Comparison of ENCODE assay signal across 13 cellular contexts in genomic region chr18:24023185-24023814, GRCh38. TPM values are rescaled to one million over a fixed set of nuclear protein-coding genes. Genes with fewer than 3 reads are reported as not detected.
DNase-seq lines count a peak whose midpoint lies in the region; ATAC-seq and TF ChIP-seq lines count a peak whose summit lies in the region.
"Had no signal": no experiment of that assay in that cellular context is flagged by ENCODE, and none has a peak within 500 bp of the region (broad histone marks: within the 10 kb centered on the region; RNA-seq: fewer than 3 reads in every experiment).

No MANE protein-coding gene starts in this region.

- DNase-seq in CD4-positive, alpha-beta memory T cell = no peak
- peak; percentile 86 for DNase-seq in GM23338 (ENCODE audit: low spot score)
- DNase-seq in WERI-Rb-1 = peak; percentile 23
- peak; percentile 56 for DNase-seq in left kidney (ENCODE audit: low read depth, low spot score)
- no peak for DNase-seq in NCI-H1417 (lab: John Stamatoyannopoulos, UW)
- DNase-seq in mesothelial cell of epicardium (ENCODE audit: low spot score in 2 of 2, unreplicated experiment in 2 of 2) = no peak
- no peak for DNase-seq in mesenteric fat pad (ENCODE audit: low spot score)
- DNase-seq in ascending aorta (ENCODE audit: low spot score in 2 of 2) = no peak
- DNase-seq: activated CD4-positive, alpha-beta T cell treated with anti-CD3 and anti-CD28 coated beads, Interleukin-2, amount 10 ng/mL, durations not matched to agents 24 days and 14 days; anterior cingulate cortex; erythroblast; left ventricle myocardium inferior; NCI-H2029 treated with DMSO at 0.1 percent for 48 hours had no signal

- peaks cover 22% of the 10 kb centered on the region; the same call in 1 of the 2 replicates for H3F3A ChIP-seq in GM23338 (replicated peaks; ENCODE audit: low read depth)

- CTCF ChIA-PET in CD4-positive, alpha-beta memory T cell (lab: Charles Lee; ENCODE audit: partially characterized antibody) = interaction anchor here (0.7 to 1.4 kb wide), 2 partner anchors 52 to 90 kb away, joined by 3 to 4 read pairs; no protein-coding TSS in a partner anchor

- peaks cover 50 to 74% of the 10 kb centered on the region in 2 donors for H3K36me3 Mint-ChIP-seq in CD4-positive, alpha-beta memory T cell
- H3K36me3 Mint-ChIP-seq in GM23338 (ENCODE audit: low read depth) (no peaks in the 10 kb centered on the region; the same call in 2 of the 3 replicates), mesothelial cell of epicardium (no peaks in the 10 kb centered on the region)

- H3K27ac ChIP-seq in CD4-positive, alpha-beta memory T cell (ENCODE audit: low read depth, low read length) = no peak overlapping the region
- 0 out of 2 replicates have a peak overlapping the region, but pooled peaks have one; percentile 84 for H3K27ac ChIP-seq in GM23338 (ENCODE audit: low read depth)
- no peak overlapping the region for H3K27ac ChIP-seq in WERI-Rb-1
- no peak overlapping the region for H3K27ac ChIP-seq in ascending aorta
- H3K27ac ChIP-seq: left ventricle myocardium inferior had no signal

- intact Hi-C loops in CD4-positive, alpha-beta memory T cell (cut with micrococcal nuclease) = no loop called here
- intact Hi-C loops in ascending aorta (cut with DNase I) = no loop called here

- peak; percentile 92 for ATAC-seq in GM23338

- H3K4me1 ChIP-seq in CD4-positive, alpha-beta memory T cell (ENCODE audit: insufficient read depth, low read length) = peaks cover 98% of the 10 kb centered on the region
- peaks cover 77% of the 10 kb centered on the region for H3K4me1 ChIP-seq in GM23338 (ENCODE audit: insufficient read depth)
- H3K4me1 ChIP-seq in ascending aorta = no peaks in the 10 kb centered on the region
- H3K4me1 ChIP-seq: left ventricle myocardium inferior had no signal

- H3K4me2 ChIP-seq in GM23338 = peak overlapping the region; percentile 55

- H3K79me2 ChIP-seq in GM23338 (replicated peaks; ENCODE audit: insufficient read depth) = peaks cover 99% of the 10 kb centered on the region

- peaks cover 81 to 99% (median 93%) of the 10 kb centered on the region in 4 donors for H3K4me1 Mint-ChIP-seq in CD4-positive, alpha-beta memory T cell
- H3K4me1 Mint-ChIP-seq in GM23338 = peaks cover 58% of the 10 kb centered on the region
- H3K4me1 Mint-ChIP-seq in mesothelial cell of epicardium = peaks cover 19% of the 10 kb centered on the region

- TF ChIP-seq CTCF in GM23338 (conservative IDR thresholded peaks at IDR 0.05; ENCODE audit: low read depth in 2 of 2) (peak; percentile 43 to 52), WERI-Rb-1 (IDR thresholded peaks at IDR 0.05; ENCODE audit: low read depth, low read length) (peak; percentile 50), mesothelial cell of epicardium (IDR thresholded peaks at IDR 0.05; ENCODE audit: unreplicated experiment) (no peak), ascending aorta (IDR thresholded peaks at IDR 0.05) (no peak)

- H3K9me2 ChIP-seq in GM23338 (ENCODE audit: insufficient read depth) = no peaks in the 10 kb centered on the region

- H3K36me3 ChIP-seq in CD4-positive, alpha-beta memory T cell (ENCODE audit: insufficient read depth, low read length) = peaks cover 34% of the 10 kb centered on the region
- H3K36me3 ChIP-seq in GM23338 (ENCODE audit: insufficient read depth) (no peaks in the 10 kb centered on the region), WERI-Rb-1 (no peaks in the 10 kb centered on the region), ascending aorta (no peaks in the 10 kb centered on the region)
- H3K36me3 ChIP-seq: left ventricle myocardium inferior had no signal

- no peaks in the 10 kb centered on the region for H3K27me3 Mint-ChIP-seq in CD4-positive, alpha-beta memory T cell
- peaks cover 6% of the 10 kb centered on the region for H3K27me3 Mint-ChIP-seq in GM23338 (ENCODE audit: insufficient read depth, low read depth, poor library complexity)
- no peaks in the 10 kb centered on the region for H3K27me3 Mint-ChIP-seq in mesothelial cell of epicardium (ENCODE audit: low read depth)
- H3K27me3 Mint-ChIP-seq: activated CD4-positive, alpha-beta T cell treated with anti-CD3 and anti-CD28 coated beads, Interleukin-2, amount 10 ng/mL, durations not matched to agents 24 days and 14 days had no signal

- H3K9me3 Mint-ChIP-seq in CD4-positive, alpha-beta memory T cell = no peaks in the 10 kb centered on the region
- H3K9me3 Mint-ChIP-seq in GM23338 (no peaks in the 10 kb centered on the region), mesothelial cell of epicardium (no peaks in the 10 kb centered on the region)
- H3K9me3 Mint-ChIP-seq: activated CD4-positive, alpha-beta T cell treated with anti-CD3 and anti-CD28 coated beads, Interleukin-2, amount 10 ng/mL, durations not matched to agents 24 days and 14 days had no signal

- no peak overlapping the region for H2AFZ ChIP-seq in GM23338

- H3K4me3 ChIP-seq in CD4-positive, alpha-beta memory T cell (ENCODE audit: low read length in 2 of 2) = no peak overlapping the region
- H3K4me3 ChIP-seq in GM23338 (no peak overlapping the region), WERI-Rb-1 (ENCODE audit: low read depth, low read length) (no peak overlapping the region), ascending aorta (no peak overlapping the region)
- H3K4me3 ChIP-seq: left ventricle myocardium inferior had no signal

- H3K4me3 Mint-ChIP-seq in CD4-positive, alpha-beta memory T cell = peak overlapping the region in 6 of 8 donors; percentile 21 to 96 (median 50)
- no peak overlapping the region for H3K4me3 Mint-ChIP-seq in GM23338
- no peak overlapping the region for H3K4me3 Mint-ChIP-seq in mesothelial cell of epicardium
- H3K4me3 Mint-ChIP-seq: activated CD4-positive, alpha-beta T cell treated with anti-CD3 and anti-CD28 coated beads, Interleukin-2, amount 10 ng/mL, durations not matched to agents 24 days and 14 days had no signal

- no peaks in the 10 kb centered on the region for H3K27me3 ChIP-seq in CD4-positive, alpha-beta memory T cell (ENCODE audit: insufficient read depth, low read length)
- H3K27me3 ChIP-seq in GM23338 (ENCODE audit: insufficient read depth) (no peaks in the 10 kb centered on the region), WERI-Rb-1 (ENCODE audit: insufficient read depth, low read depth, severe bottlenecking) (no peaks in the 10 kb centered on the region), ascending aorta (no peaks in the 10 kb centered on the region)

- POLR2A ChIA-PET in CD4-positive, alpha-beta memory T cell (lab: Charles Lee; ENCODE audit: partially characterized antibody) = interaction anchor here (0.6 to 1.1 kb wide), 5 partner anchors 12 to 94 kb away, joined by 3 read pairs; no protein-coding TSS in a partner anchor

- H3K9me3 ChIP-seq in CD4-positive, alpha-beta memory T cell (ENCODE audit: control insufficient read depth in 1 of 2, low read length in 2 of 2) = no peaks in the 10 kb centered on the region
- no peaks in the 10 kb centered on the region for H3K9me3 ChIP-seq in WERI-Rb-1 (ENCODE audit: severe bottlenecking)
- H3K9me3 ChIP-seq in ascending aorta = no peaks in the 10 kb centered on the region
- H3K9me3 ChIP-seq: left ventricle myocardium inferior had no signal

- peaks cover 52% of the 10 kb centered on the region for H4K20me1 ChIP-seq in GM23338 (replicated peaks; ENCODE audit: insufficient read depth)

- peak overlapping the region; percentile 18 to 87 (median 62) for H3K27ac Mint-ChIP-seq in CD4-positive, alpha-beta memory T cell
- H3K27ac Mint-ChIP-seq in GM23338 (no peak overlapping the region), mesothelial cell of epicardium (no peak overlapping the region)
- H3K27ac Mint-ChIP-seq: activated CD4-positive, alpha-beta T cell treated with anti-CD3 and anti-CD28 coated beads, Interleukin-2, amount 10 ng/mL, durations not matched to agents 24 days and 14 days had no signal

TF ChIP-seq in GM23338, 12 proteins besides CTCF, POLR2A, EP300 and RAD21:
- TF ChIP-seq EZH2phosphoT487 (IDR thresholded peaks at IDR 0.05; ENCODE audit: unreplicated experiment) = no peak
- no peak for TF ChIP-seq JUNB (IDR thresholded peaks at IDR 0.05; ENCODE audit: unreplicated experiment)
- no peak for TF ChIP-seq EZH2 (IDR thresholded peaks at IDR 0.05; ENCODE audit: low read depth, unreplicated experiment)
- no peak for TF ChIP-seq POLR2AphosphoS5 (IDR thresholded peaks at IDR 0.05; ENCODE audit: low read depth)
- no peak for TF ChIP-seq ETS1 (IDR thresholded peaks at IDR 0.05)

RNA-seq across cellular contexts. Expression of gene TTC39C, which starts 8.7 kb away (rescaled TPM):
- total RNA-seq in CD4-positive, alpha-beta memory T cell = 100 to 1,000 TPM; 168 to 180 TPM
- polyA plus RNA-seq in CD4-positive, alpha-beta memory T cell = 100 to 1,000 TPM; 134 to 165 TPM
- total RNA-seq in GM23338 (2014; rRNA removed; shearing (Covaris generic)) = 108 and 136 TPM in 2 replicates
- polyA plus RNA-seq in GM23338 (2016; fragmentation: Nextera tagmentation; extraction: Ambion mirVana) = 69.2 and 69.4 TPM in 2 replicates
- total RNA-seq in mesothelial cell of epicardium (22.9 to 26.6 TPM (median 24.7 TPM) in 3 replicates), mesenteric fat pad (46.7 TPM), ascending aorta (18.2 TPM)

Comparison
In these comparisons a context has a peak if more than half of its experiments do, and no peak if none do; other contexts are left out.
1. DNase-seq: peak in GM23338 (single experiment), WERI-Rb-1 (single experiment) and left kidney (single experiment); none in CD4-positive, alpha-beta memory T cell (0 of 5), NCI-H1417 (0 of 3), mesothelial cell of epicardium (0 of 2), mesenteric fat pad (single experiment) and ascending aorta (0 of 2).
2. H3K27ac Mint-ChIP-seq: peak in CD4-positive, alpha-beta memory T cell (7 of 7); none in GM23338 (single experiment) and mesothelial cell of epicardium (single experiment).
3. H3K4me3 Mint-ChIP-seq: peak in CD4-positive, alpha-beta memory T cell (6 of 8); none in GM23338 (single experiment) and mesothelial cell of epicardium (single experiment).
4. CTCF ChIP-seq: peak in GM23338 (2 of 2) and WERI-Rb-1 (single experiment); none in mesothelial cell of epicardium (single experiment) and ascending aorta (0 of 3).